8 cellular contexts compared by ENCODE assay signal in the genomic region with DNA sequence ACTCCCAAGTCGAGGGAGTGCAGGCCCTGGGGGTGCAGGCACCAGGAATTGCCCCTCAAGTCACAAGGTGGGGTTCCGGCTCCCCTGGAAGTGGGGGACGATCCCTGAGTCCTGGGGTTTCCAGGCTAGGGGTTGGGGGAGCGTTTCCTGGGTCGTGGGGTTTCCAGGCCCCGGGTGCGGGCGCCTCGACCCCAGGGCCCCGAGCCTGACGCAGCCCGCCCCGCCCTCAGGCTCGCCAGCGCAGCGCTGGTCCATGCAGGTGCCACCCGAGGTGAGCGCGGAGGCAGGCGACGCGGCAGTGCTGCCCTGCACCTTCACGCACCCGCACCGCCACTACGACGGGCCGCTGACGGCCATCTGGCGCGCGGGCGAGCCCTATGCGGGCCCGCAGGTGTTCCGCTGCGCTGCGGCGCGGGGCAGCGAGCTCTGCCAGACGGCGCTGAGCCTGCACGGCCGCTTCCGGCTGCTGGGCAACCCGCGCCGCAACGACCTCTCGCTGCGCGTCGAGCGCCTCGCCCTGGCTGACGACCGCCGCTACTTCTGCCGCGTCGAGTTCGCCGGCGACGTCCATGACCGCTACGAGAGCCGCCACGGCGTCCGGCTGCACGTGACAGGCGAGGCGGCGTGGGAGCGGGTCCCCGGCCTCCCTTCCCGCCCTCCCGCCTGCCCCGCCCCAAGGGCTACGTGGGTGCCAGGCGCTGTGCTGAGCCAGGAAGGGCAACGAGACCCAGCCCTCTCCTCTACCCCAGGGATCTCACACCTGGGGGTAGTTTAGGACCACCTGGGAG. TPM values are rescaled to one million over a fixed set of nuclear protein-coding genes. Genes with fewer than 3 reads are reported as not detected.
A peak's percentile ranks its signal among the peaks of the same experiment; 100 is the strongest.
DNase-seq lines count a peak whose midpoint lies in the region; ATAC-seq and TF ChIP-seq lines count a peak whose summit lies in the region.

No MANE protein-coding gene starts in this region.

- intact Hi-C loops in heart left ventricle (cut with DNase I), result loop anchor here in 9 of 10 donors (2.0 to 10.0 kb wide), 7 partner anchors 63 to 153 kb away; a partner anchor contains a TSS

- TF ChIP-seq CTCF in heart left ventricle (IDR thresholded peaks at IDR 0.05), result peak in 10 of 12 donors; percentile 3 to 55 (median 25)

- H3K9me3 Mint-ChIP-seq in activated T-helper 17 cell treated with anti-CD3 and anti-CD28 coated beads, Interleukin-2, amount 50 U/mL, for 72 hours, result no peaks in the 10 kb centered on the region

- peak; percentile 81 for ATAC-seq in activated T-helper 17 cell treated with anti-CD3 and anti-CD28 coated beads, Interleukin-2, amount 50 U/mL, for 72 hours (replicated peaks)
- ATAC-seq in heart left ventricle (peak in 3 of 4 donors; percentile 47 to 79 (median 55)), HG02798 (IDR thresholded peaks at IDR 0.05; ENCODE audit: poor library complexity, unreplicated experiment) (no peak), GM21717 (IDR thresholded peaks at IDR 0.05; ENCODE audit: unreplicated experiment) (no peak)

- peaks cover 0 to 27% (median 14%) of the 10 kb centered on the region in 12 donors for H3K4me1 ChIP-seq in heart left ventricle

- DNase-seq in DMS153 treated with DMSO at 0.1 percent for 48 hours (lab: John Stamatoyannopoulos, UW; ENCODE audit: unreplicated experiment), result peak; percentile 64
- peak; percentile 33 for DNase-seq in HPDE6-E6E7 (ENCODE audit: extremely low spot score)
- DNase-seq in heart left ventricle, result peak; percentile 34 to 83 (median 62)
- DNase-seq in skeletal muscle cell (ENCODE audit: low read depth), result peak; percentile 5
- DNase-seq in NCI-H1048 (lab: John Stamatoyannopoulos, UW), result no peak

- peaks cover 38% of the 10 kb centered on the region for H3K27me3 Mint-ChIP-seq in activated T-helper 17 cell treated with anti-CD3 and anti-CD28 coated beads, Interleukin-2, amount 50 U/mL, for 72 hours

- H3K9me3 ChIP-seq in heart left ventricle, result no peaks in the 10 kb centered on the region

- no peak overlapping the region for H3K27ac Mint-ChIP-seq in activated T-helper 17 cell treated with anti-CD3 and anti-CD28 coated beads, Interleukin-2, amount 50 U/mL, for 72 hours

- H3K4me3 Mint-ChIP-seq in activated T-helper 17 cell treated with anti-CD3 and anti-CD28 coated beads, Interleukin-2, amount 50 U/mL, for 72 hours, result peak overlapping the region; percentile 48

- H3K4me3 ChIP-seq in heart left ventricle (peak overlapping the region in 11 of 12 donors; percentile 20 to 50 (median 41)), skeletal muscle cell (ENCODE audit: low read depth, low read length) (peak overlapping the region; percentile 28)

- no peak overlapping the region for H3K27ac ChIP-seq in heart left ventricle

- 9 to 23% (median 13%) methylated on average over 22 to 84 of the region's 84 CpGs for WGBS in heart left ventricle, 4 donors

- H3K36me3 Mint-ChIP-seq in activated T-helper 17 cell treated with anti-CD3 and anti-CD28 coated beads, Interleukin-2, amount 50 U/mL, for 72 hours (ENCODE audit: low read depth), result no peaks in the 10 kb centered on the region

- no peaks in the 10 kb centered on the region for H3K36me3 ChIP-seq in heart left ventricle

- no peak for TF ChIP-seq POLR2A in heart left ventricle (IDR thresholded peaks at IDR 0.05)

- peaks cover 7 to 42% (median 30%) of the 10 kb centered on the region in 9 donors for H3K27me3 ChIP-seq in heart left ventricle

- H3K4me1 Mint-ChIP-seq in activated T-helper 17 cell treated with anti-CD3 and anti-CD28 coated beads, Interleukin-2, amount 50 U/mL, for 72 hours, result peaks cover 9% of the 10 kb centered on the region

RNA-seq across cellular contexts. Expression of a gene that starts 12.0 kb away (rescaled TPM):
- total RNA-seq in activated T-helper 17 cell treated with anti-CD3 and anti-CD28 coated beads, Interleukin-2, amount 50 U/mL, for 72 hours, result not detected
- under 1 TPM in 6 of 9 donors, not detected in 3; 0.08 to 0.77 (median 0.49) TPM for total RNA-seq in heart left ventricle
- under 1 TPM in 1 of 2 donors, not detected in 1; 0.10 TPM for polyA plus RNA-seq in heart left ventricle

Comparison
In these comparisons a context has a peak if more than half of its experiments do, and no peak if none do; other contexts are left out.
1. ATAC-seq: peak in activated T-helper 17 cell treated with anti-CD3 and anti-CD28 coated beads, Interleukin-2, amount 50 U/mL, for 72 hours (single experiment) and heart left ventricle (3 of 4); none in HG02798 (single experiment) and GM21717 (single experiment).